In the genomic region with DNA sequence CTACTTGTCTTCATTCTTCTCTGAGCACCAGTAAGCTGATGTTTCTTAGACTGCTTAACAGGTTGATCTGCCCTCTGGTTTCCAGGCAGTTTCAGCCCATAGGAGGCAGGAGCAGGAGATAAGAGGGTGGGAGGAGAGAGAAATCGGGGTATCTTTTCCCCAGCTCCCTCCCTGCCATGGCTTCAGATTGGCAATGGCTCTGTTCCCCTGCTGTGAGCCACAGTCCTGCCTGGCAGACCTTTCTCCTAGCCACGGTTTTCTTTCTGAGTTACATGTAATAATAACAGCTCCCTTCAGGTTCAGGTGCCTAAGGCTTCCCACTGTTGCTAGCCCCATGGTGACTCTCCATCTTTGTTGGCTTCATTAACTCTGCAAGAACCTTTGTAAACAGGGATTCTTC, we compare ENCODE assay signal across 33 cellular contexts.
"Had no signal": no experiment of that assay in that cellular context is flagged by ENCODE, and none has a peak within 500 bp of the region (broad histone marks: within the 10 kb centered on the region; RNA-seq: fewer than 3 reads in every experiment).

No MANE protein-coding gene starts in this region.

- H3K27me3 ChIP-seq: cardiac muscle cell, colonic mucosa, MG63 had no signal

- H3K9me3 Mint-ChIP-seq: activated CD4-positive, alpha-beta memory T cell treated with anti-CD3 and anti-CD28 coated beads, Interleukin-2, amount 10 ng/mL, durations not matched to agents 7 days and 5 days; activated naive CD8-positive, alpha-beta T cell treated with anti-CD3 and anti-CD28 coated beads for 36 hours; central memory CD8-positive, alpha-beta T cell had no signal

- DNase-seq: activated CD4-positive, alpha-beta memory T cell treated with anti-CD3 and anti-CD28 coated beads, Interleukin-2, amount 10 ng/mL, durations not matched to agents 7 days and 5 days; activated CD4-positive, alpha-beta T cell treated with anti-CD3 and anti-CD28 coated beads for 1 hour; activated CD4-positive, alpha-beta T cell treated with anti-CD3 and anti-CD28 coated beads for 48 hours; activated CD4-positive, CD25-positive, alpha-beta regulatory T cell; activated CD8-positive, alpha-beta memory T cell treated with anti-CD3 and anti-CD28 coated beads for 24 hours; activated CD8-positive, alpha-beta memory T cell treated with anti-CD3 and anti-CD28 coated beads, Interleukin-2, amount 10 ng/mL, durations not matched to agents 7 days and 5 days; activated CD8-positive, alpha-beta memory T cell treated with anti-CD3 and anti-CD28 coated beads, Interleukin-2, amount 50 U/mL, for 48 hours; activated effector memory CD4-positive, alpha-beta T cell treated with anti-CD3 and anti-CD28 coated beads, Interleukin-2, amount 50 U/mL, for 16 hours; activated naive CD4-positive, alpha-beta T cell; activated naive CD4-positive, alpha-beta T cell treated with anti-CD3 and anti-CD28 coated beads, Interleukin-2, amount 50 U/mL, for 16 hours; activated naive CD8-positive, alpha-beta T cell treated with anti-CD3 and anti-CD28 coated beads for 36 hours; activated T-cell treated with anti-CD3 and anti-CD28 coated beads, Interleukin-2, amount 50 U/mL, for 48 hours; amniotic stem cell; aorta; colonic mucosa; Karpas-422; MG63; NCI-H1048; NCI-H1105 treated with DMSO at 0.1 percent for 48 hours; NCI-H1436; NCI-H1694; NCI-H1930; NCI-H2081 treated with DMSO at 0.1 percent for 48 hours; NCI-H226; Right ventricle myocardium superior; SW 1271; T-helper 1 cell; T-helper 2 cell; T-helper 9 cell; WERI-Rb-1 had no signal

- H3K4me1 ChIP-seq: colonic mucosa had no signal

- H3K4me3 ChIP-seq: cardiac muscle cell, colonic mucosa, K562, MG63 had no signal

- H3K27ac Mint-ChIP-seq: activated CD4-positive, alpha-beta memory T cell treated with anti-CD3 and anti-CD28 coated beads, Interleukin-2, amount 10 ng/mL, durations not matched to agents 7 days and 5 days; activated CD8-positive, alpha-beta memory T cell treated with anti-CD3 and anti-CD28 coated beads, Interleukin-2, amount 10 ng/mL, durations not matched to agents 7 days and 5 days; activated naive CD8-positive, alpha-beta T cell treated with anti-CD3 and anti-CD28 coated beads for 36 hours had no signal

- H3K27me3 Mint-ChIP-seq: activated CD4-positive, alpha-beta memory T cell treated with anti-CD3 and anti-CD28 coated beads, Interleukin-2, amount 10 ng/mL, durations not matched to agents 7 days and 5 days; activated naive CD8-positive, alpha-beta T cell treated with anti-CD3 and anti-CD28 coated beads for 36 hours; central memory CD8-positive, alpha-beta T cell had no signal

- H3K27ac ChIP-seq: cardiac muscle cell, colonic mucosa, WERI-Rb-1 had no signal

- H3K36me3 Mint-ChIP-seq: activated CD8-positive, alpha-beta memory T cell treated with anti-CD3 and anti-CD28 coated beads, Interleukin-2, amount 10 ng/mL, durations not matched to agents 7 days and 5 days; activated naive CD8-positive, alpha-beta T cell treated with anti-CD3 and anti-CD28 coated beads for 36 hours had no signal

- H3K36me3 ChIP-seq: cardiac muscle cell, colonic mucosa, MG63, WERI-Rb-1 had no signal

- H3K4me3 Mint-ChIP-seq: activated CD4-positive, alpha-beta memory T cell treated with anti-CD3 and anti-CD28 coated beads, Interleukin-2, amount 10 ng/mL, durations not matched to agents 7 days and 5 days; activated CD8-positive, alpha-beta memory T cell treated with anti-CD3 and anti-CD28 coated beads, Interleukin-2, amount 10 ng/mL, durations not matched to agents 7 days and 5 days; activated naive CD8-positive, alpha-beta T cell treated with anti-CD3 and anti-CD28 coated beads for 36 hours; central memory CD8-positive, alpha-beta T cell had no signal

- H3K4me1 Mint-ChIP-seq: central memory CD8-positive, alpha-beta T cell had no signal

- H3K9me3 ChIP-seq: colonic mucosa, MG63 had no signal
